ENCODE assay signal across 15 cellular contexts in the genomic region with DNA sequence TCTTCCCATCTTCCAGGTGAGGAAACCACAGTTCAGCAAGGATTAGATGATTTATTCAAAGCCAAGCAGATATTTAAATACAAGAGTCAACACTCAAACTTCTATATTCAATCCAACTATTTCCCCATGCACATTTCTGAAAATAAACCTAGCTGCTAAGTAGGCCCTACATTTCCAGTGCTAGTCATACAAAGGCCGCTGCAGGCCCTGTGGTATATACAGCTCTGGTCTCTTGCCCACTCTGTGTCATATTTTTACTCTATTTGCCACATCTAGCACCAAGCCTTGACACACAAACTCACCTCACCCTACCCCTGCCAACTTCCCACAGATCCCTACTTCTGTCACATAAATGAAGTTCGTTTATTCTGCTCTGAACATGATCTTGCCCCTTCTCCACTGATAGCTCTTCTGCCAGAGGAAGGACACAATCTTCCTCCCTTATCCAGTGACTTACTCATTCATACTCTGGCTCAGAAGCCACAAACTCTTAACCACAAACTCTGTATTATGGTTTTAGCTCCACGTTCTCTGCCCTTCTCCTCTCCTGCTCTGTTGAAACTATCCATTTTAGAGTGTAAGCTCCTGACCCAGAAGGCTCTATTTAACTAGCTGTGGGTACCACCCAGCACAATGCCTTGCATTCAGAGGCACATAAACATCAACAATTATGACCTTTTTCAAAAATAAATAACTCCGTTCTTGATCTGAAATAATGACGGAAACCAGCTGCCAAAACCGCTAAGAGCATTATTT.
DNase-seq lines count a peak whose midpoint lies in the region; ATAC-seq and TF ChIP-seq lines count a peak whose summit lies in the region.
"Had no signal": no experiment of that assay in that cellular context is flagged by ENCODE, and none has a peak within 500 bp of the region (broad histone marks: within the 10 kb centered on the region; RNA-seq: fewer than 3 reads in every experiment).

No MANE protein-coding gene starts in this region.

- no peaks in the 10 kb centered on the region for H3K36me3 Mint-ChIP-seq in activated T-cell treated with anti-CD3 and anti-CD28 coated beads, Interleukin-2, amount 50 U/mL, for 24 hours (ENCODE audit: low read depth)

- intact Hi-C loops in mucosa of descending colon (cut with DNase I, micrococcal nuclease): no loop called here

- H3K36me3 ChIP-seq in GM23248 (ENCODE audit: low read depth): no peaks in the 10 kb centered on the region
- no peaks in the 10 kb centered on the region for H3K36me3 ChIP-seq in mucosa of descending colon (ENCODE audit: low read depth)
- H3K36me3 ChIP-seq: adrenal gland, lower lobe of right lung, pancreas had no signal

- H3K27ac Mint-ChIP-seq in activated T-cell treated with anti-CD3 and anti-CD28 coated beads, Interleukin-2, amount 50 U/mL, for 24 hours: no peak overlapping the region
- H3K27ac Mint-ChIP-seq: B cell had no signal

- no peak overlapping the region for H2AFZ ChIP-seq in GM23248

- H3F3A ChIP-seq in GM23248 (ENCODE audit: insufficient read depth): peaks cover 9% of the 10 kb centered on the region; the same call in 1 of the 2 replicates

- H3K27me3 ChIP-seq in GM23248 (replicated peaks; ENCODE audit: insufficient read depth): peaks cover 11% of the 10 kb centered on the region; the same call in 1 of the 2 replicates
- H3K27me3 ChIP-seq: adrenal gland, pancreas had no signal

- DNase-seq in AG08395 (ENCODE audit: low spot score) (peak; percentile 54), GM23248 (peak; percentile 50), RPMI7951 (ENCODE audit: low read depth) (peak; percentile 67), fibroblast of the aortic adventitia (ENCODE audit: low read depth) (peak; percentile 57), inferior parietal cortex (ENCODE audit: extremely low spot score) (no peak), mucosa of descending colon (no peak), amniotic stem cell (lab: John Stamatoyannopoulos, UW) (no peak)
- DNase-seq in activated T-cell treated with anti-CD3 and anti-CD28 coated beads, Interleukin-2, amount 50 U/mL, for 24 hours: no peak
- DNase-seq: adrenal gland, head of caudate nucleus, lower lobe of right lung, NCI-H2227 treated with DMSO at 0.1 percent for 48 hours, pancreas had no signal

- H3K4me3 ChIP-seq in GM23248 (no peak overlapping the region), fibroblast of the aortic adventitia (ENCODE audit: low read depth, low read length) (no peak overlapping the region), mucosa of descending colon (no peak overlapping the region)
- H3K4me3 ChIP-seq: adrenal gland, lower lobe of right lung, pancreas had no signal

- no peaks in the 10 kb centered on the region for H3K27me3 Mint-ChIP-seq in activated T-cell treated with anti-CD3 and anti-CD28 coated beads, Interleukin-2, amount 50 U/mL, for 24 hours
- H3K27me3 Mint-ChIP-seq: B cell had no signal

- in situ Hi-C loops in GM23248 (cut with MboI): no loop called here

- H3K27ac ChIP-seq in GM23248: no peak overlapping the region
- H3K27ac ChIP-seq: lower lobe of right lung, VCaP had no signal

- peaks cover 7% of the 10 kb centered on the region for H3K4me1 ChIP-seq in GM23248 (ENCODE audit: insufficient read depth)
- peaks cover 6% of the 10 kb centered on the region for H3K4me1 ChIP-seq in mucosa of descending colon (ENCODE audit: low read depth)

- peak overlapping the region; percentile 31 for H3K4me2 ChIP-seq in GM23248 (ENCODE audit: unreplicated experiment)

- no peaks in the 10 kb centered on the region for H4K20me1 ChIP-seq in GM23248 (ENCODE audit: insufficient read depth)

- no peaks in the 10 kb centered on the region for H3K9me2 ChIP-seq in GM23248 (ENCODE audit: insufficient read depth)

- ATAC-seq in mucosa of descending colon: no peak
- ATAC-seq: lower lobe of right lung had no signal

- H3K4me3 Mint-ChIP-seq in activated T-cell treated with anti-CD3 and anti-CD28 coated beads, Interleukin-2, amount 50 U/mL, for 24 hours: no peak overlapping the region
- H3K4me3 Mint-ChIP-seq: B cell had no signal

- H3K79me2 ChIP-seq in GM23248 (ENCODE audit: insufficient read depth): no peaks in the 10 kb centered on the region

- H3K9me3 ChIP-seq in GM23248 (ENCODE audit: low read depth): no peaks in the 10 kb centered on the region
- no peaks in the 10 kb centered on the region for H3K9me3 ChIP-seq in mucosa of descending colon
- H3K9me3 ChIP-seq: adrenal gland, lower lobe of right lung, pancreas had no signal

- WGBS in GM23248 (ENCODE audit: low coverage in 1 of 2, low lambda C conversion rate in 2 of 2, missing lambda C conversion rate in 2 of 2), 2 experiments: 85 to 86% methylated on average over 6 of the region's 6 CpGs

- no peak overlapping the region for H3K9ac ChIP-seq in GM23248

- TF ChIP-seq CTCF in fibroblast of the aortic adventitia (IDR thresholded peaks at IDR 0.05; ENCODE audit: insufficient read depth, low read length) (no peak), mucosa of descending colon (IDR thresholded peaks at IDR 0.05) (no peak)

- no peaks in the 10 kb centered on the region for H3K4me1 Mint-ChIP-seq in activated T-cell treated with anti-CD3 and anti-CD28 coated beads, Interleukin-2, amount 50 U/mL, for 24 hours (ENCODE audit: low read depth)

- H3K9me3 Mint-ChIP-seq in activated T-cell treated with anti-CD3 and anti-CD28 coated beads, Interleukin-2, amount 50 U/mL, for 24 hours: no peaks in the 10 kb centered on the region

Comparison
In these comparisons a context has a peak if more than half of its experiments do, and no peak if none do; other contexts are left out.
1. DNase-seq: peak in AG08395 (single experiment), GM23248 (single experiment), RPMI7951 (single experiment) and fibroblast of the aortic adventitia (single experiment); none in inferior parietal cortex (single experiment), mucosa of descending colon (0 of 3), activated T-cell treated with anti-CD3 and anti-CD28 coated beads, Interleukin-2, amount 50 U/mL, for 24 hours (single experiment) and amniotic stem cell (single experiment).